Comparison of ENCODE assay signal across 8 cellular contexts in the genomic region with DNA sequence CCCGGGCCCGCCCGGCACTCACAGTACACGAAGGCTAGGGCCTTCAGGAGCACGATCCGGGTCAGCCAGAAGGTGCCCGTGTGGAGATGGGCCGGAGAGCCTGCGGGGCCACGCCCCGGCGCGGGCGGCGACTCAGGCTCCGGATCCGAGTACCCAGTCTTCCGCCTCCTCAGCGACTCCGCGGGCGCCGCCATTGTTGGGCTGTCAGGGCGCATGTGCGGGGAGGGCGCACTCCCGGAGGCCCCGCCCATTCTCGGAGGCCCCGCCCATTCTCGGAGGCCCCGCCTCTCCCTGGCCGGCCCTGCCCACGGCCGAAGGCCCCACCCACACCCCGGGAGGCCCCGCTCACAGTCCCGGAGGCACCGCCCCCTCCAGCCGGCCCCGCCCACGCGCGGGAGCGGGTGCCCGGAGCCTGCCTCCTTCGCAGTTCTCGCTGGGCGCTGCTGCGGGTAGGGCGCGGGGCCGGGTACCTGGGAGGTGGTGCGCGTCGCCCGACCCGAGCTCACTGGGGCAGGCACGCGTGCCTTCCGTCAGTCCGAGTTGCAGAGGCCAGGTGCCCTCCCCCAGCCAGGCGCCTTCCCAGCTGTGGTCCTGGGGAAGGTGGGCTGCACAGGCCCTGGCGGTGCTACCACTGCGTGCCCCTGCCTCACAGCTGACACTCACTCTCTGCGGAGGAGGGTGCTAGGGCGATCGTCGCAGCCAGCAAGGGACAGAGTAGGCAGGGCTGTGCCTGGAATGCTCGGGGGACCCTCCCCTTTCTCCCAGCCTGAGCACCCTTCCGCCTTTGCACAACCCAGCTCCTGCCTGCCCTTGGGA. TPM values are rescaled to one million over a fixed set of nuclear protein-coding genes. Genes with fewer than 3 reads are reported as not detected.
DNase-seq lines count a peak whose midpoint lies in the region; ATAC-seq and TF ChIP-seq lines count a peak whose summit lies in the region.

A gene (minus strand): TSS at position 219 of the 816 bp plus-strand sequence. CDS start 4 bp downstream, at position 215.

- H3K9ac ChIP-seq in adipocyte (ENCODE audit: low read length) = peak within 1 kb of the TSS; percentile 95

- TF ChIP-seq POLR2A in heart left ventricle (IDR thresholded peaks at IDR 0.05) (peak in 1 of 2 donors; percentile 72), transverse colon (IDR thresholded peaks at IDR 0.05) (peak; percentile 76)

- peaks cover 5% of the 10 kb centered on the region for H3K9me3 ChIP-seq in adipocyte (ENCODE audit: control insufficient read depth, low read length)
- no peaks in the 10 kb centered on the region for H3K9me3 ChIP-seq in heart left ventricle
- H3K9me3 ChIP-seq in transverse colon = no peaks in the 10 kb centered on the region

- 5 to 10% (median 7%) methylated on average over 36 to 71 of the region's 71 CpGs for WGBS in heart left ventricle, 4 donors
- WGBS in transverse colon (ENCODE audit: low coverage in 1 of 2), 2 donors = 18% methylated on average over 25 of the region's 71 CpGs; no CpG with 5 or more reads in 1 of the 2 donors

- ATAC-seq in heart left ventricle = peak; percentile 97 to 99 (median 98)

- H3K4me1 ChIP-seq in adipocyte (ENCODE audit: control insufficient read depth, insufficient read depth, low read length) = peaks cover 16% of the 10 kb centered on the region
- H3K4me1 ChIP-seq in heart left ventricle = peaks cover 2 to 29% (median 18%) of the 10 kb centered on the region in 12 donors
- peaks cover 11 to 15% (median 13%) of the 10 kb centered on the region in 4 donors for H3K4me1 ChIP-seq in transverse colon

- TF ChIP-seq CTCF in heart left ventricle (IDR thresholded peaks at IDR 0.05) (no peak), transverse colon (IDR thresholded peaks at IDR 0.05) (no peak)

- no peak for TF ChIP-seq EP300 in transverse colon (IDR thresholded peaks at IDR 0.05; ENCODE audit: low read depth)

- in situ Hi-C loops in transverse colon (cut with MboI; ENCODE audit: low pct_ligation_motif_present in 1 of 4, low pct_unique_long_range_greater_than_20kb in 1 of 4, low sequenced_read_pairs in 3 of 4) = no loop called here

- H3K36me3 ChIP-seq in adipocyte (ENCODE audit: control insufficient read depth, insufficient read depth, low read length, severe bottlenecking) (no peaks in the 10 kb centered on the region), heart left ventricle (peaks cover 0 to 27% (median 2%) of the 10 kb centered on the region in 9 donors), transverse colon (no peaks in the 10 kb centered on the region)

- H3K27me3 ChIP-seq in adipocyte (replicated peaks; ENCODE audit: control insufficient read depth, insufficient read depth, low read length) (peaks cover 7% of the 10 kb centered on the region), heart left ventricle (no peaks in the 10 kb centered on the region), transverse colon (peaks cover 10% of the 10 kb centered on the region)

- H3K27ac ChIP-seq in heart left ventricle (peak within 1 kb of the TSS; percentile 55 to 92 (median 84)), transverse colon (peak within 1 kb of the TSS; percentile 81 to 87 (median 86))

- DNase-seq in GM04503 (ENCODE audit: low read depth) (peak; percentile 26), HCEC 1CT (peak; percentile 76), MV-4-11 (lab: John Stamatoyannopoulos, UW) (peak; percentile 86), T follicular helper cell (ENCODE audit: low read depth) (peak; percentile 95), adipocyte (ENCODE audit: low read depth) (peak; percentile 97), heart left ventricle (peak; percentile 93 to 98 (median 94)), posterior cingulate gyrus (peak; percentile 92 to 100 (median 96)), transverse colon (peak; percentile 97)

- peak within 1 kb of the TSS; percentile 90 for H3K4me3 ChIP-seq in adipocyte (ENCODE audit: low read length)
- H3K4me3 ChIP-seq in heart left ventricle = peak within 1 kb of the TSS; percentile 49 to 99 (median 90)
- peak within 1 kb of the TSS; percentile 40 to 79 (median 68) for H3K4me3 ChIP-seq in transverse colon

- intact Hi-C loops in heart left ventricle (cut with DNase I) (loop anchor here in 1 of 10 donors (2.0 to 5.0 kb wide), 2 partner anchors 46 to 164 kb away; no protein-coding TSS in a partner anchor), posterior cingulate gyrus (cut with DNase I) (loop anchor here (10.0 kb wide), 1 partner anchor 56 kb away; no protein-coding TSS in a partner anchor), transverse colon (cut with DNase I; ENCODE audit: low total_unique reads) (no loop called here)

RNA-seq across cellular contexts. Expression of the gene that starts here (rescaled TPM):
- total RNA-seq in heart left ventricle = 10 to 100 TPM in 3 of 9 donors, 1 to 10 TPM in 6; 4.3 to 19.2 (median 7.4) TPM
- polyA plus RNA-seq in heart left ventricle = 1 to 10 TPM; 5.3 to 6.1 TPM
- 10 to 100 TPM; 15.9 to 34.8 (median 19.6) TPM for total RNA-seq in transverse colon

Comparison
In these comparisons a context has a peak if more than half of its experiments do, and no peak if none do; other contexts are left out.
1. Peak in every context shown above with its lines: DNase-seq, ATAC-seq, H3K4me3 ChIP-seq and H3K27ac ChIP-seq.
2. DNase-seq: peak in every context shown above with its lines; median percentile 97 in adipocyte; 97 in transverse colon; 96 in posterior cingulate gyrus; 95 in T follicular helper cell; 94 in heart left ventricle; 86 in MV-4-11; 76 in HCEC 1CT; 26 in GM04503.